8 cellular contexts compared by ENCODE assay signal in the genomic region with DNA sequence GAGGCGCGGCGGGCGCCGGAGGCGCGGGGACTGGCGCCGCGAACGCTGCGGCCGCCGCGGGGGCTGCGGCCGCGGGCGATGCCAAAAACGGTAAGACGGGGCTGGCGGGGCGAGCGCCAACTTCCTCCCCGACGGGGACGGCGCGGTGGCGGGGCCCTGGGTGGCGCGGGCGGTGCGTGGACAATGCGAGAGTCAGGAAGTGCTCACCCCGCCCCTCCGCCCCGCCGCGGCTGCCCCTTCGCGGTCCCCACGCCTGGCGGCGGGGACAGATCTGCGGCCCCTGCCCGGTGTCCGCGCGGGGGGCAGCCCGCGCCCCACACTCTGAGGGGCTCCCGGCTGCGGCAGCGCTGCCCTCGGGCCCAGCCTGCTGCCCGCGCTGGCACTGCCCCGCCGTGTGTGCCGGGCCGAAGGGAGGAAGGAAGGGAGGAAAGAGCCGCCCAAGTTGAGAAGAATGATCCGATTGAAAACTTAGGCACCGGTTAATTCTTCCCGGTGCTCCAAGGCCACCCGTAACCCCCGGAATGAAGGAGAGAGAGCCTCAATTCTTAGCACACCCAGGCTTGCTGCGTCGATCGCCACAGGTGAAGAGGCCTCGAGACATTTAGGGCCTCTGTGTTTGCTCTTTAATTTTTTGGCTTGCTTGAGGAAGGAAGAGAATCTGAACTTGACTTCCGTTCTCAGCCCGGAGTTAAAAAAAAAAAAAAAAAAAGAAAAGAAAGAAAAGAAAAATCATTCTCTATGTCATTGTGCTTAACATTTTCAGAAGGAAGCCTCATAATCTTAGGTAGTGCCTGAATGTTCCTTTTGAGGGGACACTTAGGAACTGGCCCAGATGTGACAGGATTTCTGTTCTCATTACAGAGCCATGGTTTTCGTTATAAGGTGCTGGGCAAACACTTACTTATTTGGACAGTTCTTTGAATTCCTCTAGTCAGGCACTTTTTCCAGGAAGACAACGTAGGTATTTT.
DNase-seq lines count a peak whose midpoint lies in the region; ATAC-seq and TF ChIP-seq lines count a peak whose summit lies in the region.

No MANE protein-coding gene starts in this region.

- in situ Hi-C loops in brain microvascular endothelial cell (cut with HindIII; ENCODE audit: low pct_ligation_motif_present, low sequenced_read_pairs), result no loop called here

- H3K27ac ChIP-seq in BLaER1 treated with 17β-estradiol and CSF1 and Interleukin-3, amounts not matched to agents 10 nM and 100 nM, result peak overlapping the region; percentile 91 to 99 (median 95)
- H3K27ac ChIP-seq in brain microvascular endothelial cell (peak overlapping the region; percentile 28), iPS-18a (ENCODE audit: low read length) (no peak overlapping the region)

- peak; percentile 43 for ATAC-seq in GM19397 (IDR thresholded peaks at IDR 0.05; ENCODE audit: unreplicated experiment)
- peak; percentile 7 for ATAC-seq in HG03565 (IDR thresholded peaks at IDR 0.05; ENCODE audit: unreplicated experiment)

- peaks cover 0 to 20% (median 2%) of the 10 kb centered on the region in 11 experiments; a peak in 8 of 22 replicates for H3K9me3 ChIP-seq in BLaER1 treated with 17β-estradiol and CSF1 and Interleukin-3, amounts not matched to agents 10 nM and 100 nM (replicated peaks in 1 of 11)
- H3K9me3 ChIP-seq in iPS-18a (ENCODE audit: control insufficient read depth, low read depth, low read length), result no peaks in the 10 kb centered on the region

- no peaks in the 10 kb centered on the region for H3K27me3 ChIP-seq in BLaER1 treated with 17β-estradiol and CSF1 and Interleukin-3, amounts not matched to agents 10 nM and 100 nM
- no peaks in the 10 kb centered on the region for H3K27me3 ChIP-seq in brain microvascular endothelial cell (replicated peaks)
- peaks cover 14% of the 10 kb centered on the region for H3K27me3 ChIP-seq in iPS-18a (ENCODE audit: control insufficient read depth, insufficient read depth, low read length)

- H3K4me2 ChIP-seq in BLaER1 treated with 17β-estradiol and CSF1 and Interleukin-3, amounts not matched to agents 10 nM and 100 nM, result peak overlapping the region; percentile 75 to 94 (median 79)

- DNase-seq in T-helper 2 cell (peak; percentile 39 to 79 (median 50)), brain microvascular endothelial cell (no peak), skeletal muscle cell (ENCODE audit: low read depth) (no peak), COR-L47 (lab: John Stamatoyannopoulos, UW) (no peak)

- peak overlapping the region; percentile 76 to 97 (median 92) for H3K4me3 ChIP-seq in BLaER1 treated with 17β-estradiol and CSF1 and Interleukin-3, amounts not matched to agents 10 nM and 100 nM
- H3K4me3 ChIP-seq in brain microvascular endothelial cell (ENCODE audit: low read depth, low read length) (peak overlapping the region; percentile 75), iPS-18a (ENCODE audit: low read length) (peak overlapping the region; percentile 76), skeletal muscle cell (ENCODE audit: low read depth, low read length) (peak overlapping the region; percentile 80)

- H3K4me1 ChIP-seq in BLaER1 treated with 17β-estradiol and CSF1 and Interleukin-3, amounts not matched to agents 10 nM and 100 nM, result peaks cover 49 to 79% (median 61%) of the 10 kb centered on the region in 10 experiments
- peaks cover 2% of the 10 kb centered on the region for H3K4me1 ChIP-seq in iPS-18a (ENCODE audit: control insufficient read depth, low read depth, low read length)

- peak overlapping the region; percentile 94 to 99 (median 97) for H3K9ac ChIP-seq in BLaER1 treated with 17β-estradiol and CSF1 and Interleukin-3, amounts not matched to agents 10 nM and 100 nM
- peak overlapping the region; percentile 44 for H3K9ac ChIP-seq in iPS-18a (ENCODE audit: low read length)

- peaks cover 15 to 41% (median 21%) of the 10 kb centered on the region in 11 experiments; a peak in 17 of 22 replicates for H3K36me3 ChIP-seq in BLaER1 treated with 17β-estradiol and CSF1 and Interleukin-3, amounts not matched to agents 10 nM and 100 nM
- H3K36me3 ChIP-seq in brain microvascular endothelial cell (replicated peaks) (no peaks in the 10 kb centered on the region), iPS-18a (ENCODE audit: control insufficient read depth, low read depth, low read length) (no peaks in the 10 kb centered on the region)

- H4K20me1 ChIP-seq in BLaER1 treated with 17β-estradiol and CSF1 and Interleukin-3, amounts not matched to agents 10 nM and 100 nM, result peaks cover 0 to 41% (median 24%) of the 10 kb centered on the region in 11 experiments; a peak in 17 of 22 replicates

- no peak for TF ChIP-seq CTCF in brain microvascular endothelial cell (IDR thresholded peaks at IDR 0.05; ENCODE audit: low read depth, low read length, missing control alignments)

Comparison
In these comparisons a context has a peak if more than half of its experiments do, and no peak if none do; other contexts are left out.
1. DNase-seq: peak in T-helper 2 cell (5 of 5); none in brain microvascular endothelial cell (single experiment), skeletal muscle cell (single experiment) and COR-L47 (single experiment).
2. Peak in every context shown above with its lines, with median percentiles within 50 percentile points of each other: H3K4me3 ChIP-seq.